In genomic region chr17:48505788-48506187, GRCh38 we compare ENCODE assay signal across 9 cellular contexts. TPM values are rescaled to one million over a fixed set of nuclear protein-coding genes. Genes with fewer than 3 reads are reported as not detected.
DNase-seq lines count a peak whose midpoint lies in the region; ATAC-seq, FAIRE-seq and TF ChIP-seq lines count a peak whose summit lies in the region.
"Had no signal": no experiment of that assay in that cellular context is flagged by ENCODE, and none has a peak within 500 bp of the region (broad histone marks: within the 10 kb centered on the region; RNA-seq: fewer than 3 reads in every experiment).

No MANE protein-coding gene starts in this region.

- no peak overlapping the region for H3K27ac ChIP-seq in Panc1 (ENCODE audit: low read length)
- H3K27ac ChIP-seq in GM12878 (ENCODE audit: control insufficient read depth, insufficient read depth), result no peak overlapping the region
- H3K27ac ChIP-seq in pancreas, result no peak overlapping the region
- H3K27ac ChIP-seq in thyroid gland, result no peak overlapping the region

- H4K20me1 ChIP-seq in GM12878 (ENCODE audit: control insufficient read depth, insufficient read depth), result no peaks in the 10 kb centered on the region

- TF ChIP-seq RAD21 in GM12878 (IDR thresholded peaks at IDR 0.05; ENCODE audit: insufficient read depth, low read depth, low read length), result no peak

- CTCF ChIA-PET in Panc1 (lab: Charles Lee) (no interaction called here), GM12878 (lab: Yijun Ruan, JAX) (interaction anchor here (0.6 to 5.7 kb wide), 11 partner anchors 9 to 198 kb away, joined by 3 to 36 read pairs (median 5); no protein-coding TSS in a partner anchor)

- TF ChIP-seq POLR2A in GM12878 (IDR thresholded peaks at IDR 0.05; ENCODE audit: low read depth, low read length), result no peak
- no peak for TF ChIP-seq POLR2A in thyroid gland (IDR thresholded peaks at IDR 0.05)

- no TSS peak for BruUV-seq in Panc1 (replicated peaks; lab: Mats Ljungman, UMichigan)
- no TSS peak for BruUV-seq in GM12878 (replicated peaks; lab: Mats Ljungman, UMichigan)

- H3K9ac ChIP-seq in GM12878 (ENCODE audit: control insufficient read depth, insufficient read depth, low read length), result no peak overlapping the region

- TF ChIP-seq CTCF in Panc1 (IDR thresholded peaks at IDR 0.05), result no peak
- no peak for TF ChIP-seq CTCF in GM12878 (IDR thresholded peaks at IDR 0.05 in 2 of 3, conservative IDR thresholded peaks at IDR 0.05 in 1 of 3; ENCODE audit: control insufficient read depth in 2 of 3, extremely low read depth in 1 of 3, insufficient read depth in 1 of 3, low read depth in 3 of 3, low read length in 3 of 3)
- TF ChIP-seq CTCF in pancreas (IDR thresholded peaks at IDR 0.05), result no peak
- no peak for TF ChIP-seq CTCF in thyroid gland (IDR thresholded peaks at IDR 0.05)

- H3K4me1 ChIP-seq in Panc1 (ENCODE audit: control insufficient read depth, insufficient read depth, low read length) (peaks cover 4% of the 10 kb centered on the region; the same call in 1 of the 2 replicates), GM12878 (ENCODE audit: control insufficient read depth, insufficient read depth, low read length) (peaks cover 24% of the 10 kb centered on the region), pancreas (no peaks in the 10 kb centered on the region), thyroid gland (no peaks in the 10 kb centered on the region)

- 0% methylated on average over 1 of the region's 1 CpG for WGBS in GM12878 (ENCODE audit: insufficient coverage, insufficient replicate concordance, low lambda C conversion rate, missing lambda C conversion rate)
- 35 to 52% methylated on average over 1 of the region's 1 CpG for WGBS in pancreas, 2 donors
- WGBS in thyroid gland, 2 donors, result 50 to 63% methylated on average over 1 of the region's 1 CpG

- H2AFZ ChIP-seq in GM12878 (ENCODE audit: control insufficient read depth, low read depth, low read length), result no peak overlapping the region; the same call in 1 of the 2 replicates

- H3K9me3 ChIP-seq in Panc1 (ENCODE audit: control insufficient read depth, insufficient read depth, low read depth, low read length), result no peaks in the 10 kb centered on the region
- H3K9me3 ChIP-seq in GM12878 (replicated peaks; ENCODE audit: control insufficient read depth, insufficient read depth, low read length), result no peaks in the 10 kb centered on the region
- H3K9me3 ChIP-seq in pancreas, result no peaks in the 10 kb centered on the region
- no peaks in the 10 kb centered on the region for H3K9me3 ChIP-seq in thyroid gland

- H3K4me2 ChIP-seq in GM12878 (ENCODE audit: control insufficient read depth, insufficient read depth), result peak overlapping the region; percentile 28; the same call in 1 of the 2 replicates

- peak; percentile 91 for FAIRE-seq in GM12878 (lab: Jason Lieb, UNC)
- FAIRE-seq in pancreas (lab: Jason Lieb, UNC), result no peak

- TF ChIP-seq EP300 in GM12878 (IDR thresholded peaks at IDR 0.05; ENCODE audit: borderline replicate concordance in 1 of 2, control insufficient read depth in 1 of 2, low read depth in 2 of 2, low read length in 2 of 2), result peak; percentile 49 to 82; a peak in 3 of 4 replicates

- DNase-seq in DMS53 treated with DMSO at 0.1 percent for 48 hours (lab: John Stamatoyannopoulos, UW; ENCODE audit: unreplicated experiment) (peak; percentile 95), Panc1 (ENCODE audit: low read depth, low spot score) (no peak), GM12878 (ENCODE audit: low read depth, low spot score) (peak; percentile 77), pancreas (no peak), GF-D8 (lab: John Stamatoyannopoulos, UW) (no peak), thyroid gland (no peak)

- H3K36me3 ChIP-seq in Panc1 (ENCODE audit: control insufficient read depth, insufficient read depth, low read length) (no peaks in the 10 kb centered on the region), GM12878 (ENCODE audit: control insufficient read depth in 2 of 2, insufficient read depth in 2 of 2, low read length in 1 of 2) (no peaks in the 10 kb centered on the region), pancreas (no peaks in the 10 kb centered on the region), thyroid gland (no peaks in the 10 kb centered on the region)

- H3K27me3 ChIP-seq in Panc1 (ENCODE audit: control insufficient read depth, insufficient read depth, low read length) (no peaks in the 10 kb centered on the region), GM12878 (replicated peaks in 1 of 2; ENCODE audit: control insufficient read depth in 2 of 2, insufficient read depth in 2 of 2, low read length in 1 of 2) (no peaks in the 10 kb centered on the region), pancreas (peaks cover 0 to 13% (median 0%) of the 10 kb centered on the region in 4 donors), thyroid gland (no peaks in the 10 kb centered on the region)

- RAD21 ChIA-PET in GM12878 (lab: Charles Lee; ENCODE audit: unreplicated experiment), result interaction anchor here (0.6 to 3.7 kb wide), 7 partner anchors 14 to 154 kb away, joined by 3 to 18 read pairs (median 4); partner anchors contain the start of gene HOXB5

- no peaks in the 10 kb centered on the region for H3K79me2 ChIP-seq in GM12878 (ENCODE audit: control insufficient read depth, insufficient read depth, low read length)

- POLR2A ChIA-PET in Panc1 (lab: Charles Lee) (no interaction called here), GM12878 (lab: Charles Lee) (interaction anchor here (1.0 to 1.4 kb wide), 5 partner anchors 20 to 347 kb away, joined by 3 to 5 read pairs (median 3); no protein-coding TSS in a partner anchor)

- in situ Hi-C loops in Panc1 (cut with HindIII; ENCODE audit: low pct_unique_long_range_greater_than_20kb, low sequenced_read_pairs), result no loop called here
- in situ Hi-C loops in GM12878 (cut with MboI), result no loop called here

- ATAC-seq in GM19463 (IDR thresholded peaks at IDR 0.05; ENCODE audit: unreplicated experiment) (peak; percentile 89), HG03521 (IDR thresholded peaks at IDR 0.05; ENCODE audit: unreplicated experiment) (peak; percentile 74), Panc1 (peak; percentile 78; the same call in 1 of the 2 replicates), GM12878 (peak; percentile 99), pancreas (peak in 3 of 4 donors; percentile 57 to 84 (median 67))

- intact Hi-C loops in Panc1 (cut with micrococcal nuclease; ENCODE audit: unreplicated experiment), result no loop called here
- intact Hi-C loops in GM12878 (cut with micrococcal nuclease; ENCODE audit: unreplicated experiment), result no loop called here
- intact Hi-C loops in pancreas (cut with DNase I), result no loop called here
- intact Hi-C loops in thyroid gland (cut with DNase I), result no loop called here

- SMC1A ChIA-PET in GM12878 (lab: Charles Lee; ENCODE audit: uncharacterized antibody, unreplicated experiment), result interaction anchor here (0.6 to 4.6 kb wide), 12 partner anchors 9 to 169 kb away, joined by 3 to 31 read pairs (median 4); no protein-coding TSS in a partner anchor

- H3K4me3 ChIP-seq in Panc1 (ENCODE audit: low read depth in 2 of 2, low read length in 2 of 2), result no peak overlapping the region
- H3K4me3 ChIP-seq in GM12878, result no peak overlapping the region
- H3K4me3 ChIP-seq in pancreas, result no peak overlapping the region
- H3K4me3 ChIP-seq in thyroid gland (replicated peaks in 1 of 3), result no peak overlapping the region

TF ChIP-seq in GM12878, 131 proteins besides CTCF, POLR2A, EP300 and RAD21 (continues in another document):
- TF ChIP-seq PAX5 (IDR thresholded peaks at IDR 0.05; ENCODE audit: borderline replicate concordance, low read depth, low read length) (no peak), SREBF1 (IDR thresholded peaks at IDR 0.05; ENCODE audit: low read length) (no peak), CBFB (IDR thresholded peaks at IDR 0.05; ENCODE audit: low read depth) (no peak), IRF4 (IDR thresholded peaks at IDR 0.05; ENCODE audit: low read depth, low read length) (peak; percentile 20; the same call in 1 of the 2 replicates)

RNA-seq across cellular contexts. Expression of gene HOXB1, which starts 25.0 kb away (rescaled TPM):
- not detected for total RNA-seq in Panc1 (2021; ENCODE audit: unreplicated experiment)
- polyA plus RNA-seq in Panc1 (2012; ENCODE audit: insufficient read length), result not detected
- not detected in 2 replicates for total RNA-seq in GM12878 (2013; cell fraction: nucleolus; rRNA removed)
- total RNA-seq in GM12878 (2014; rRNA removed), result not detected in 2 replicates
- not detected in 2 replicates for total RNA-seq in GM12878 (2014; rRNA removed; fragmentation: Illumina TruSeq; extraction: Trizol)
- total RNA-seq in GM12878 (2021), result not detected in 2 replicates
- polyA plus RNA-seq in GM12878 (2011; ENCODE audit: low read depth), result not detected
- not detected in 2 replicates for polyA plus RNA-seq in GM12878 (2011; rRNA removed)
- polyA plus RNA-seq in GM12878 (2011; cell fraction: cytosol; rRNA removed), result not detected in 2 replicates
- not detected in 2 replicates for polyA plus RNA-seq in GM12878 (2011; cell fraction: nucleus; rRNA removed)
- not detected in 2 replicates for polyA plus RNA-seq in GM12878 (2012)
- not detected in 2 replicates for polyA plus RNA-seq in GM12878 (2014; fragmentation: Illumina TruSeq; extraction: Trizol)
- polyA plus RNA-seq in GM12878 (2014; fragmentation: Nextera tagmentation; extraction: Ambion mirVana), result not detected
- not detected in 2 replicates for polyA plus RNA-seq in GM12878 (2014; rRNA removed)
- polyA plus RNA-seq in GM12878 (2016; fragmentation: Nextera tagmentation; extraction: Ambion mirVana), result not detected
- not detected in 2 replicates for polyA minus RNA-seq in GM12878 (2011; rRNA and poly(A)+ RNA removed)
- polyA minus RNA-seq in GM12878 (2011; cell fraction: cytosol; rRNA and poly(A)+ RNA removed), result not detected in 2 replicates
- polyA minus RNA-seq in GM12878 (2011; cell fraction: nucleus; rRNA and poly(A)+ RNA removed), result not detected in 2 replicates
- total RNA-seq in pancreas, result not detected
- not detected for polyA plus RNA-seq in pancreas
- not detected for total RNA-seq in thyroid gland
- total RNA-seq: NCI-H460 had no signal

RNA-seq across cellular contexts. Expression of gene HOXB2, which starts 39.1 kb away (rescaled TPM):
- 70.1 TPM for total RNA-seq in Panc1 (2021; ENCODE audit: unreplicated experiment)
- polyA plus RNA-seq in Panc1 (2012; ENCODE audit: insufficient read length), result 66.6 TPM
- 3.3 and 6.2 TPM in 2 replicates for total RNA-seq in GM12878 (2013; cell fraction: nucleolus; rRNA removed)
- 1.4 and 2.0 TPM in 2 replicates for total RNA-seq in GM12878 (2014; rRNA removed)
- total RNA-seq in GM12878 (2014; rRNA removed; fragmentation: Illumina TruSeq; extraction: Trizol), result 1.7 and 1.8 TPM in 2 replicates
- 6.3 and 6.7 TPM in 2 replicates for total RNA-seq in GM12878 (2021)
- polyA plus RNA-seq in GM12878 (2011; ENCODE audit: low read depth), result 0.94 TPM
- polyA plus RNA-seq in GM12878 (2011; rRNA removed), result 0.42 and 0.48 TPM in 2 replicates
- 0.45 and 0.57 TPM in 2 replicates for polyA plus RNA-seq in GM12878 (2011; cell fraction: cytosol; rRNA removed)
- 0.91 and 0.97 TPM in 2 replicates for polyA plus RNA-seq in GM12878 (2011; cell fraction: nucleus; rRNA removed)
- polyA plus RNA-seq in GM12878 (2012), result 2.4 and 3.0 TPM in 2 replicates
- 2.6 and 3.6 TPM in 2 replicates for polyA plus RNA-seq in GM12878 (2014; fragmentation: Illumina TruSeq; extraction: Trizol)
- polyA plus RNA-seq in GM12878 (2014; fragmentation: Nextera tagmentation; extraction: Ambion mirVana), result under 1 TPM; 0.16 to 0.88 TPM
- 8.8 and 9.2 TPM in 2 replicates for polyA plus RNA-seq in GM12878 (2014; rRNA removed)
- 1 to 10 TPM; 3.1 to 4.1 TPM for polyA plus RNA-seq in GM12878 (2016; fragmentation: Nextera tagmentation; extraction: Ambion mirVana)
- polyA minus RNA-seq in GM12878 (2011; rRNA and poly(A)+ RNA removed), result 0.29 and 0.52 TPM in 2 replicates
- polyA minus RNA-seq in GM12878 (2011; cell fraction: cytosol; rRNA and poly(A)+ RNA removed), result not detected in 2 replicates
- 0.85 and 1.1 TPM in 2 replicates for polyA minus RNA-seq in GM12878 (2011; cell fraction: nucleus; rRNA and poly(A)+ RNA removed)
- total RNA-seq in pancreas, result 1 to 10 TPM in 3 of 6 donors, under 1 TPM in 3; 0.39 to 5.1 (median 1.3) TPM
- polyA plus RNA-seq in pancreas, result 1 to 10 TPM; 2.2 to 4.6 TPM
- total RNA-seq in thyroid gland, result 1 to 10 TPM; 2.6 to 9.4 (median 5.2) TPM
- total RNA-seq: NCI-H460 had no signal

Comparison
In these comparisons a context has a peak if more than half of its experiments do, and no peak if none do; other contexts are left out.
1. DNase-seq: peak in DMS53 treated with DMSO at 0.1 percent for 48 hours (single experiment) and GM12878 (single experiment); none in Panc1 (single experiment), pancreas (0 of 6), GF-D8 (single experiment) and thyroid gland (0 of 2).
2. Peak in every context shown above with its lines, with median percentiles within 50 percentile points of each other: ATAC-seq.